In genomic region chr14:68962681-68963080, GRCh38 we compare ENCODE assay signal across 20 cellular contexts. TPM values are rescaled to one million over a fixed set of nuclear protein-coding genes. Genes with fewer than 3 reads are reported as not detected.
DNase-seq lines count a peak whose midpoint lies in the region; ATAC-seq and TF ChIP-seq lines count a peak whose summit lies in the region.
"Had no signal": no experiment of that assay in that cellular context is flagged by ENCODE, and none has a peak within 500 bp of the region (broad histone marks: within the 10 kb centered on the region; RNA-seq: fewer than 3 reads in every experiment).

No MANE protein-coding gene starts in this region.

- TF ChIP-seq CTCF in SK-N-SH (IDR thresholded peaks at IDR 0.05) (no peak), mesothelial cell of epicardium (IDR thresholded peaks at IDR 0.05; ENCODE audit: unreplicated experiment) (no peak), tibial artery (IDR thresholded peaks at IDR 0.05) (no peak)

- peaks cover 100% of the 10 kb centered on the region for H3K79me2 ChIP-seq in SK-N-SH (ENCODE audit: insufficient read depth)

- no peak overlapping the region for H3K4me3 ChIP-seq in SK-N-SH (ENCODE audit: low read depth in 2 of 2, low read length in 1 of 2)
- H3K4me3 ChIP-seq in tibial artery: no peak overlapping the region
- H3K4me3 ChIP-seq: heart right ventricle, MG63 had no signal

- H3K9ac ChIP-seq in SK-N-SH: no peak overlapping the region

- no peak for TF ChIP-seq RAD21 in SK-N-SH (IDR thresholded peaks at IDR 0.05; ENCODE audit: low read length)

- peak overlapping the region; percentile 13 for H3K27ac Mint-ChIP-seq in mesothelial cell of epicardium
- H3K27ac Mint-ChIP-seq: activated CD4-positive, alpha-beta memory T cell treated with anti-CD3 and anti-CD28 coated beads for 36 hours; naive B cell had no signal

- peaks cover 60 to 71% of the 10 kb centered on the region in 2 experiments for H3K4me1 ChIP-seq in SK-N-SH (ENCODE audit: control insufficient read depth in 1 of 2, insufficient read depth in 2 of 2, low read depth in 1 of 2, low read length in 1 of 2)
- peaks cover 4 to 100% (median 84%) of the 10 kb centered on the region in 4 donors for H3K4me1 ChIP-seq in tibial artery

- DNase-seq in SK-N-SH (no peak), mesothelial cell of epicardium (ENCODE audit: low spot score in 2 of 2, unreplicated experiment in 2 of 2) (no peak), tibial artery (no peak), activated gamma-delta T cell treated with Interleukin-2 at 50 U/mL for 16 hours (no peak)
- no peak for DNase-seq in activated naive CD4-positive, alpha-beta T cell treated with Interleukin-2 at 50 U/mL for 16 hours
- DNase-seq: 8988T; activated CD4-positive, alpha-beta memory T cell treated with anti-CD3 and anti-CD28 coated beads for 36 hours; activated effector memory CD4-positive, alpha-beta T cell treated with Interleukin-2 at 50 U/mL for 16 hours; erythroblast; heart right ventricle; naive B cell; NCI-H2029 treated with DMSO at 0.1 percent for 48 hours; NCI-H748 treated with DMSO at 0.1 percent for 48 hours; stimulated activated naive CD8-positive, alpha-beta T cell treated with anti-CD3 and anti-CD28 coated beads, Interleukin-15, Interleukin-2, amounts not matched to agents 100 U/mL and 50 U/mL, for 24 hours had no signal

- H3K36me3 Mint-ChIP-seq in mesothelial cell of epicardium: no peaks in the 10 kb centered on the region

- no peaks in the 10 kb centered on the region for H3K9me3 Mint-ChIP-seq in mesothelial cell of epicardium
- H3K9me3 Mint-ChIP-seq: activated CD4-positive, alpha-beta memory T cell treated with anti-CD3 and anti-CD28 coated beads for 36 hours; central memory CD8-positive, alpha-beta T cell; naive B cell had no signal

- H3K4me2 ChIP-seq in SK-N-SH: peak overlapping the region; percentile 7

- peaks cover 65% of the 10 kb centered on the region for H3K4me1 Mint-ChIP-seq in mesothelial cell of epicardium

- intact Hi-C loops in tibial artery (cut with DNase I; ENCODE audit: low total_unique reads): no loop called here

- peaks cover 30% of the 10 kb centered on the region for H3F3A ChIP-seq in SK-N-SH (replicated peaks; ENCODE audit: insufficient read depth)

- ATAC-seq in SK-N-SH treated with all-trans-retinoic acid at 6 μM for 48 hours: no peak; the same call in 1 of the 3 replicates
- ATAC-seq in GM21390 (IDR thresholded peaks at IDR 0.05; ENCODE audit: unreplicated experiment): no peak
- ATAC-seq: heart right ventricle; left lobe of liver; stimulated activated naive CD8-positive, alpha-beta T cell treated with anti-CD3 and anti-CD28 coated beads, Interleukin-15, Interleukin-2, amounts not matched to agents 100 U/mL and 50 U/mL, for 24 hours had no signal

- POLR2A ChIA-PET in SK-N-SH (lab: Yijun Ruan, JAX): no interaction called here

- H2AFZ ChIP-seq in SK-N-SH (ENCODE audit: low read depth): no peak overlapping the region

- H3K27ac ChIP-seq in SK-N-SH (ENCODE audit: low read depth in 2 of 2, low read length in 1 of 2) (peak overlapping the region in 1 of 2 experiments; percentile 73; a peak in 2 of 4 replicates), angular gyrus (ENCODE audit: low read depth, low read length) (peak overlapping the region; percentile 62), tibial artery (peak overlapping the region; percentile 97 to 100)

- H3K9me2 ChIP-seq in SK-N-SH: no peaks in the 10 kb centered on the region

- H3K36me3 ChIP-seq in SK-N-SH (replicated peaks in 1 of 2; ENCODE audit: control insufficient read depth in 1 of 2, insufficient read depth in 2 of 2, low read length in 1 of 2) (peaks cover 9 to 27% of the 10 kb centered on the region in 2 experiments), tibial artery (peaks cover 0 to under 1% (median under 1%) of the 10 kb centered on the region in 3 donors)

- no peak overlapping the region for H3K4me3 Mint-ChIP-seq in mesothelial cell of epicardium
- H3K4me3 Mint-ChIP-seq: activated CD4-positive, alpha-beta memory T cell treated with anti-CD3 and anti-CD28 coated beads for 36 hours; central memory CD8-positive, alpha-beta T cell; naive B cell had no signal

- WGBS in SK-N-SH (ENCODE audit: low lambda C conversion rate): 96% methylated on average over 3 of the region's 3 CpGs

- H3K27me3 Mint-ChIP-seq in mesothelial cell of epicardium (ENCODE audit: low read depth): no peaks in the 10 kb centered on the region
- H3K27me3 Mint-ChIP-seq: activated CD4-positive, alpha-beta memory T cell treated with anti-CD3 and anti-CD28 coated beads for 36 hours had no signal

- CTCF ChIA-PET in SK-N-SH (lab: Yijun Ruan, JAX): interaction anchor here (1.6 kb wide), 1 partner anchor 128 kb away, joined by 4 read pairs; no protein-coding TSS in a partner anchor

- TF ChIP-seq EP300 in SK-N-SH (IDR thresholded peaks at IDR 0.05; ENCODE audit: borderline replicate concordance in 1 of 2, low read depth in 1 of 2, low read length in 1 of 2): no peak

- H4K20me1 ChIP-seq in SK-N-SH (ENCODE audit: insufficient read depth): peaks cover 100% of the 10 kb centered on the region

- H3K27me3 ChIP-seq in SK-N-SH (ENCODE audit: insufficient read depth) (no peaks in the 10 kb centered on the region), tibial artery (no peaks in the 10 kb centered on the region)
- H3K27me3 ChIP-seq: heart right ventricle, MG63 had no signal

- H3K9me3 ChIP-seq in SK-N-SH (no peaks in the 10 kb centered on the region), tibial artery (no peaks in the 10 kb centered on the region)
- H3K9me3 ChIP-seq: heart right ventricle, MG63 had no signal

TF ChIP-seq in SK-N-SH, 30 proteins besides CTCF, POLR2A, EP300 and RAD21 (continues in another document):
- no peak for TF ChIP-seq TCF12 (IDR thresholded peaks at IDR 0.05)
- no peak for TF ChIP-seq USF2 (IDR thresholded peaks at IDR 0.05; ENCODE audit: borderline replicate concordance, low read depth, low read length)
- no peak for TF ChIP-seq GATA2 (CRISPR knock-in tag; IDR thresholded peaks at IDR 0.05)
- TF ChIP-seq FOXJ3 (CRISPR knock-in tag; IDR thresholded peaks at IDR 0.05): no peak
- no peak for TF ChIP-seq IRF3 (IDR thresholded peaks at IDR 0.05; ENCODE audit: low read depth, low read length)
- no peak for TF ChIP-seq RFX5 (IDR thresholded peaks at IDR 0.05; ENCODE audit: low read length)
- no peak for TF ChIP-seq SIN3A (IDR thresholded peaks at IDR 0.05; ENCODE audit: borderline replicate concordance, low read depth, low read length)
- no peak for TF ChIP-seq POLR2AphosphoS5 (IDR thresholded peaks at IDR 0.05; ENCODE audit: low read depth, low read length)
- TF ChIP-seq RCOR1 (IDR thresholded peaks at IDR 0.05; ENCODE audit: low read length): no peak
- TF ChIP-seq RXRA (IDR thresholded peaks at IDR 0.05; ENCODE audit: borderline replicate concordance, low read depth): no peak

TF ChIP-seq in SK-N-SH treated with all-trans-retinoic acid at 6 μM for 48 hours, 23 proteins besides CTCF, POLR2A, EP300 and RAD21:
- TF ChIP-seq BACH2 (CRISPR knock-in tag; IDR thresholded peaks at IDR 0.05; ENCODE audit: borderline replicate concordance) (no peak), ZNF8 (CRISPR knock-in tag; IDR thresholded peaks at IDR 0.05) (no peak), TOX (CRISPR knock-in tag; IDR thresholded peaks at IDR 0.05; ENCODE audit: borderline replicate concordance) (no peak), RARB (CRISPR knock-in tag; IDR thresholded peaks at IDR 0.05) (no peak), GLIS3 (CRISPR knock-in tag; IDR thresholded peaks at IDR 0.05) (no peak)

RNA-seq across cellular contexts. Expression of gene ACTN1, which starts 16.4 kb away (rescaled TPM):
- polyA plus RNA-seq in SK-N-SH (2012; rRNA removed): 266 and 319 TPM in 2 replicates
- polyA plus RNA-seq in SK-N-SH (2012; cell fraction: cytosol; rRNA removed): 144 and 218 TPM in 2 replicates
- 589 and 740 TPM in 2 replicates for polyA plus RNA-seq in SK-N-SH (2012; cell fraction: nucleus; rRNA removed)
- 155 to 166 TPM (median 163 TPM) in 3 replicates for total RNA-seq in mesothelial cell of epicardium
